In the genomic region with DNA sequence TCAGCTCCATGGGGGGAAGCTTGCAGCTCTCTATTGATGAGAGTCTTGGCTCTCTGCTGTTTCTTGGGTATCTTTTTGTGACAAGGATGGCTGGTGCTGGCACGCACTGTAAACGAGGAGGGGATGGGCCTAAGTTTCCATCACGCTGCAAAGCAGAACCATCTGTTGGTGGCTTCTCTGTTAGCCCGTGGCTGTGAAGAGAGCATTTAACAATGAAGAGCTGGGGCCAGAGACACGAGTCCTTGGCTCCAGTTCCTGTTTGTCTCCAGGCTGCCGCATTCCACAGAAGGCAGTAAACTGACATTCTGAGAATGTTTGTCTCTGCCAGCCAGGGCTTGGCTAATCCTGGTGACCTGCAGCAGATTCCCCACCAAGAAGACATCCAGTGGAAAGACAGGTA, we compare ENCODE assay signal across 13 cellular contexts.
DNase-seq lines count a peak whose midpoint lies in the region; ATAC-seq, FAIRE-seq and TF ChIP-seq lines count a peak whose summit lies in the region.
"Had no signal": no experiment of that assay in that cellular context is flagged by ENCODE, and none has a peak within 500 bp of the region (broad histone marks: within the 10 kb centered on the region; RNA-seq: fewer than 3 reads in every experiment).

No MANE protein-coding gene starts in this region.

- peak overlapping the region; percentile 62 for H2BK5ac ChIP-seq in IMR-90 (ENCODE audit: low read depth, low read length, poor library complexity, severe bottlenecking)

- no peak for TF ChIP-seq EP300 in A549 (IDR thresholded peaks at IDR 0.05)

- peak overlapping the region; percentile 83 for H3K18ac ChIP-seq in IMR-90 (ENCODE audit: low read depth, low read length)

- no peaks in the 10 kb centered on the region for H3K79me1 ChIP-seq in IMR-90 (ENCODE audit: low read depth in 1 of 2, low read length in 2 of 2)

- no peak overlapping the region for H3K4me3 ChIP-seq in A549
- no peak overlapping the region for H3K4me3 ChIP-seq in IMR-90 (ENCODE audit: insufficient read depth, low read depth, low read length)
- no peak overlapping the region for H3K4me3 ChIP-seq in keratinocyte (ENCODE audit: control insufficient read depth in 2 of 3, extremely low read depth in 1 of 3, insufficient read depth in 2 of 3, low read depth in 1 of 3, low read length in 3 of 3)
- H3K4me3 ChIP-seq: sigmoid colon had no signal

- peak overlapping the region; percentile 53; the same call in 1 of the 2 replicates for H3K23ac ChIP-seq in IMR-90 (ENCODE audit: low read depth, low read length)

- H3K27me3 ChIP-seq in IMR-90 (ENCODE audit: control insufficient read depth, insufficient read depth, low read length), result no peaks in the 10 kb centered on the region
- no peaks in the 10 kb centered on the region for H3K27me3 ChIP-seq in keratinocyte (ENCODE audit: control insufficient read depth, extremely low read depth, insufficient read depth, low read length)
- H3K27me3 ChIP-seq: sigmoid colon had no signal

- H4K20me1 ChIP-seq in IMR-90 (ENCODE audit: insufficient read depth, low read length) (no peaks in the 10 kb centered on the region), keratinocyte (ENCODE audit: control insufficient read depth, extremely low read depth, insufficient read depth, low read length) (no peaks in the 10 kb centered on the region)

- peak overlapping the region; percentile 32 for H3K4me2 ChIP-seq in A549
- peak overlapping the region; percentile 19; the same call in 1 of the 2 replicates for H3K4me2 ChIP-seq in IMR-90 (ENCODE audit: low read depth, low read length)
- peak overlapping the region; percentile 54 for H3K4me2 ChIP-seq in keratinocyte (ENCODE audit: control insufficient read depth, extremely low read depth, insufficient read depth, low read depth, low read length)

- H3K56ac ChIP-seq in IMR-90 (ENCODE audit: extremely low read depth, insufficient read depth, low read length), result peak overlapping the region; percentile 30; the same call in 1 of the 2 replicates

- H3K4me1 ChIP-seq in A549 (peaks cover 19% of the 10 kb centered on the region), IMR-90 (ENCODE audit: control insufficient read depth, insufficient read depth, low read length) (peaks cover 16% of the 10 kb centered on the region), keratinocyte (ENCODE audit: control insufficient read depth, extremely low read depth, insufficient read depth, low read length) (peaks cover 25% of the 10 kb centered on the region)

- WGBS in A549 (ENCODE audit: missing lambda C conversion rate), result 45% methylated on average over 6 of the region's 6 CpGs
- WGBS in IMR-90 (ENCODE audit: extremely low coverage in 2 of 2, insufficient read length in 1 of 2), 2 experiments, result no CpG with 5 or more reads among the region's 6 CpGs

- TF ChIP-seq CTCF in A549 (IDR thresholded peaks at IDR 0.05) (no peak), IMR-90 (conservative IDR thresholded peaks at IDR 0.05; ENCODE audit: low read depth, low read length) (no peak), keratinocyte (optimal IDR thresholded peaks at IDR 0.05 in 1 of 3, IDR thresholded peaks at IDR 0.05 in 1 of 3, conservative IDR thresholded peaks at IDR 0.05 in 1 of 3; ENCODE audit: extremely low read depth in 1 of 3, insufficient read depth in 2 of 3, low read length in 3 of 3) (no peak)

- POLR2A ChIA-PET in A549 (lab: Yijun Ruan, JAX), result no interaction called here
- POLR2A ChIA-PET in IMR-90 (lab: Charles Lee; ENCODE audit: unreplicated experiment), result no interaction called here
- POLR2A ChIA-PET in HEK293T (lab: Yijun Ruan, JAX), result no interaction called here

- peak overlapping the region; percentile 61 for H2AK5ac ChIP-seq in IMR-90 (ENCODE audit: low read depth, low read length)

- peak overlapping the region; percentile 78 for H2AFZ ChIP-seq in IMR-90 (replicated peaks; ENCODE audit: low read length, poor library complexity)
- H2AFZ ChIP-seq in keratinocyte (ENCODE audit: control insufficient read depth, low read length), result peak overlapping the region; percentile 81

- dilution Hi-C loops in IMR-90 (cut with HindIII; ENCODE audit: low sequenced_read_pairs, unreplicated experiment), result no loop called here
- dilution Hi-C loops in keratinocyte (cut with MboI; ENCODE audit: extremely low pct_ligation_motif_present, low sequenced_read_pairs), result no loop called here

- H2AK9ac ChIP-seq in IMR-90 (replicated peaks; ENCODE audit: low read depth, low read length, poor library complexity), result peak overlapping the region; percentile 5

- intact Hi-C loops in IMR-90 (cut with micrococcal nuclease), result no loop called here

- CTCF ChIA-PET in A549 (lab: Yijun Ruan, JAX) (interaction anchor here (1.9 to 2.9 kb wide), 2 partner anchors 11 to 61 kb away, joined by 7 to 15 read pairs; no protein-coding TSS in a partner anchor), IMR-90 (lab: Yijun Ruan, JAX) (interaction anchor here (0.6 to 1.2 kb wide), 2 partner anchors 26 to 140 kb away, joined by 3 to 5 read pairs; no protein-coding TSS in a partner anchor), HEK293T (lab: Yijun Ruan, JAX) (interaction anchor here (0.8 kb wide), 1 partner anchor 185 kb away, joined by 4 read pairs; no protein-coding TSS in a partner anchor)

- H3K36me3 ChIP-seq in IMR-90 (ENCODE audit: control insufficient read depth, insufficient read depth, low read length), result no peaks in the 10 kb centered on the region
- no peaks in the 10 kb centered on the region for H3K36me3 ChIP-seq in keratinocyte (ENCODE audit: control insufficient read depth in 2 of 2, extremely low read depth in 1 of 2, insufficient read depth in 2 of 2, low read length in 2 of 2)
- H3K36me3 ChIP-seq: sigmoid colon had no signal

- TF ChIP-seq POLR2A in A549 (IDR thresholded peaks at IDR 0.05; ENCODE audit: low read length) (no peak), IMR-90 (IDR thresholded peaks at IDR 0.05; ENCODE audit: low read depth, low read length) (no peak)

- peak overlapping the region; percentile 82 for H4K91ac ChIP-seq in IMR-90 (ENCODE audit: insufficient read depth, low read depth, low read length)

- FAIRE-seq in A549 (lab: Jason Lieb, UNC) (no peak), keratinocyte (lab: Jason Lieb, UNC) (peak; percentile 88)

- peak overlapping the region; percentile 92 for H3K4ac ChIP-seq in IMR-90 (ENCODE audit: low read depth, low read length)

- no peak overlapping the region for H3K9ac ChIP-seq in IMR-90 (ENCODE audit: low read depth, low read length)
- H3K9ac ChIP-seq in keratinocyte (ENCODE audit: control insufficient read depth, extremely low read depth, insufficient read depth, low read length), result peak overlapping the region; percentile 40

- H4K8ac ChIP-seq in IMR-90 (ENCODE audit: low read depth in 2 of 2, low read length in 2 of 2), result peak overlapping the region; percentile 3 to 83; a peak in 3 of 4 replicates

- no peaks in the 10 kb centered on the region for H3K79me2 ChIP-seq in keratinocyte (ENCODE audit: control insufficient read depth, insufficient read depth, low read length)

- H2BK20ac ChIP-seq in IMR-90 (ENCODE audit: low read depth, low read length), result peak overlapping the region; percentile 89

- H3K27ac ChIP-seq in A549 (peak overlapping the region in 1 of 2 experiments; percentile 52; a peak in 3 of 6 replicates), IMR-90 (ENCODE audit: insufficient read depth, low read length) (peak overlapping the region; percentile 67), keratinocyte (ENCODE audit: control insufficient read depth, insufficient read depth, low read length) (peak overlapping the region; percentile 64)

- peak overlapping the region; percentile 86 for H3K14ac ChIP-seq in IMR-90 (replicated peaks; ENCODE audit: low read depth, low read length)

- H3K9me3 ChIP-seq in A549 (0 out of 3 replicates have a peak, but pooled peaks cover 5% of the 10 kb centered on the region), IMR-90 (ENCODE audit: control insufficient read depth, insufficient read depth, low read length) (peaks cover 2% of the 10 kb centered on the region; the same call in 1 of the 2 replicates), keratinocyte (ENCODE audit: control insufficient read depth, low read depth, low read length) (peaks cover 7% of the 10 kb centered on the region)
- H3K9me3 ChIP-seq: sigmoid colon had no signal

- in situ Hi-C loops in IMR-90 (cut with MboI; ENCODE audit: low sequenced_read_pairs), result no loop called here
- in situ Hi-C loops in ACHN (cut with HindIII; ENCODE audit: low pct_ligation_motif_present, low pct_unique_long_range_greater_than_20kb, low sequenced_read_pairs), result no loop called here

- BruUV-seq in IMR-90 (replicated peaks; lab: Mats Ljungman, UMichigan), result no TSS peak

- H3K9me1 ChIP-seq in IMR-90 (ENCODE audit: insufficient read depth, low read length), result peaks cover 8% of the 10 kb centered on the region
- peaks cover 2% of the 10 kb centered on the region for H3K9me1 ChIP-seq in keratinocyte (ENCODE audit: control insufficient read depth, extremely low read depth, insufficient read depth, low read length)

- H2BK120ac ChIP-seq in IMR-90 (ENCODE audit: low read depth, low read length), result peak overlapping the region; percentile 90

- TF ChIP-seq RAD21 in A549 (conservative IDR thresholded peaks at IDR 0.05 in 1 of 2, IDR thresholded peaks at IDR 0.05 in 1 of 2), result no peak
- no peak for TF ChIP-seq RAD21 in IMR-90 (IDR thresholded peaks at IDR 0.05; ENCODE audit: low read length)

- H4K5ac ChIP-seq in IMR-90 (ENCODE audit: low read depth, low read length), result peak overlapping the region; percentile 62

- DNase-seq in A549 (ENCODE audit: low read depth in 1 of 2, low spot score in 1 of 2), result peak in 1 of 2 experiments; percentile 36
- peak; percentile 28 for DNase-seq in IMR-90
- peak; percentile 81 for DNase-seq in cerebellum (ENCODE audit: low spot score)
- DNase-seq in keratinocyte (ENCODE audit: low read depth, low spot score), result no peak
- no peak for DNase-seq in HEK293T (ENCODE audit: extremely low spot score)
- no peak for DNase-seq in ACHN
- DNase-seq in DMS79 treated with DMSO at 0.1 percent for 48 hours (lab: John Stamatoyannopoulos, UW), result no peak
- DNase-seq: activated naive CD4-positive, alpha-beta T cell treated with anti-CD3 and anti-CD28 coated beads, Interleukin-2, amount 10 ng/mL, durations not matched to agents 7 days and 5 days; erythroblast; SHP77; sigmoid colon had no signal

- peak overlapping the region; percentile 69; the same call in 2 of the 3 replicates for H2BK15ac ChIP-seq in IMR-90 (ENCODE audit: low read depth, low read length)

- ATAC-seq in A549 (peak; percentile 5 to 66; a peak in 3 of 6 replicates), IMR-90 (ENCODE audit: low read depth) (peak; percentile 68), GM19395 (IDR thresholded peaks at IDR 0.05; ENCODE audit: unreplicated experiment) (no peak)
- ATAC-seq: activated CD4-positive, CD25-positive, alpha-beta regulatory T cell treated with anti-CD3 and anti-CD28 coated beads, Interleukin-2, amount 50 U/mL, for 24 hours had no signal

TF ChIP-seq in HEK293T, 16 proteins besides CTCF, POLR2A, EP300 and RAD21 (continues in another document):
- no peak for TF ChIP-seq L3MBTL2 (conservative IDR thresholded peaks at IDR 0.05)
- no peak for TF ChIP-seq LEF1 (IDR thresholded peaks at IDR 0.05; ENCODE audit: borderline replicate concordance)
- no peak for TF ChIP-seq SUZ12 (IDR thresholded peaks at IDR 0.05)
- no peak for TF ChIP-seq BHLHE40 (IDR thresholded peaks at IDR 0.05; ENCODE audit: borderline replicate concordance)
- no peak for TF ChIP-seq ZNF384 (IDR thresholded peaks at IDR 0.05)
- TF ChIP-seq FOXM1 (IDR thresholded peaks at IDR 0.05; ENCODE audit: borderline replicate concordance), result no peak
- TF ChIP-seq ARNT (IDR thresholded peaks at IDR 0.05), result no peak

Comparison
In these comparisons a context has a peak if more than half of its experiments do, and no peak if none do; other contexts are left out.
1. DNase-seq: peak in IMR-90 (single experiment) and cerebellum (single experiment); none in keratinocyte (single experiment), HEK293T (single experiment), ACHN (single experiment) and DMS79 treated with DMSO at 0.1 percent for 48 hours (single experiment).
2. Peak in every context shown above with its lines, with median percentiles within 50 percentile points of each other: H3K4me2 ChIP-seq.